ENCODE assay signal across 20 cellular contexts in the genomic region with DNA sequence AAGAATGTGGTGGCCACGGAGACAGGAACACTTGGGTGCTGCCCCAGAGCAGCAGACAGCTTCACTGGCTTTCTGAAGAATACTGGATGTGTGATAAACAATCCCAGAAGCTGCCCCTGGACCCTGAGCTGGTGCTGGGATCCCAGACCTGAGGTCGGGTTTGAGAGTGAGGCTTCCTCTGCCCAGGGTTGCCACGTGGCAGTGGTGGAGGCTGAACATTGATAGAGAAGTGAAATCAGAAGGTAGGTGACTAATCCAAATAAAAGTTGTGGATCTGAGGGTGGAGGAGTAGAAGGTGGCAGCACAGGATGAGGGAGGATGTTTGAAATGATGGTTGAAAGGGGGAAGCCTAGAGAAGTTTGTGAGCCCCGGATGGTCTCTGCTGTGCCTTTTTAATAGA.
DNase-seq lines count a peak whose midpoint lies in the region; ATAC-seq, FAIRE-seq and TF ChIP-seq lines count a peak whose summit lies in the region.
"Had no signal": no experiment of that assay in that cellular context is flagged by ENCODE, and none has a peak within 500 bp of the region (broad histone marks: within the 10 kb centered on the region; RNA-seq: fewer than 3 reads in every experiment).

No MANE protein-coding gene starts in this region.

- no peak overlapping the region for H3K18ac ChIP-seq in mesenchymal stem cell (ENCODE audit: low read depth in 1 of 2, low read length in 2 of 2)
- no peak overlapping the region for H3K18ac ChIP-seq in trophoblast cell (ENCODE audit: low read length)

- H4K20me1 ChIP-seq in GM12878 (ENCODE audit: control insufficient read depth, insufficient read depth), result no peaks in the 10 kb centered on the region

- H3K4me3 ChIP-seq in Panc1 (ENCODE audit: low read depth in 2 of 2, low read length in 2 of 2) (no peak overlapping the region), GM12878 (no peak overlapping the region), mesenchymal stem cell (ENCODE audit: insufficient read depth in 1 of 2, low read depth in 1 of 2, low read length in 2 of 2) (no peak overlapping the region), trophoblast cell (ENCODE audit: low read depth, low read length) (no peak overlapping the region)
- H3K4me3 ChIP-seq: MG63, SJCRH30 had no signal

- ATAC-seq in Panc1, result 0 out of 2 replicates have a peak, but pooled peaks have one; percentile 23
- ATAC-seq in GM12878, result no peak; the same call in 2 of the 3 replicates
- ATAC-seq in GM18498 (IDR thresholded peaks at IDR 0.05; ENCODE audit: unreplicated experiment), result no peak
- no peak for ATAC-seq in HG03097 (IDR thresholded peaks at IDR 0.05; ENCODE audit: low FRiP score, unreplicated experiment)

- no peak overlapping the region for H2BK5ac ChIP-seq in mesenchymal stem cell (ENCODE audit: low read depth, low read length, poor library complexity, severe bottlenecking)
- no peak overlapping the region for H2BK5ac ChIP-seq in trophoblast cell (ENCODE audit: low read depth, low read length, poor library complexity)

- H3K36me3 ChIP-seq in Panc1 (ENCODE audit: control insufficient read depth, insufficient read depth, low read length) (no peaks in the 10 kb centered on the region), GM12878 (ENCODE audit: control insufficient read depth in 2 of 2, insufficient read depth in 2 of 2, low read length in 1 of 2) (no peaks in the 10 kb centered on the region), mesenchymal stem cell (ENCODE audit: control insufficient read depth in 1 of 2, insufficient read depth in 2 of 2, low read depth in 1 of 2, low read length in 2 of 2) (no peaks in the 10 kb centered on the region), trophoblast cell (ENCODE audit: control insufficient read depth in 1 of 2, insufficient read depth in 2 of 2, low read length in 2 of 2) (no peaks in the 10 kb centered on the region)
- H3K36me3 ChIP-seq: MG63, SJCRH30 had no signal

- no peaks in the 10 kb centered on the region for H3K9me3 Mint-ChIP-seq in Calu3 (ENCODE audit: low read depth, unreplicated experiment)

- RAD21 ChIA-PET in GM12878 (lab: Charles Lee; ENCODE audit: unreplicated experiment), result no interaction called here

- H3K9me3 ChIP-seq in Panc1 (ENCODE audit: control insufficient read depth, insufficient read depth, low read depth, low read length) (no peaks in the 10 kb centered on the region), GM12878 (replicated peaks; ENCODE audit: control insufficient read depth, insufficient read depth, low read length) (no peaks in the 10 kb centered on the region), mesenchymal stem cell (ENCODE audit: control insufficient read depth, low read length) (no peaks in the 10 kb centered on the region), trophoblast cell (ENCODE audit: insufficient read depth, low read depth, low read length) (no peaks in the 10 kb centered on the region)
- H3K9me3 ChIP-seq: MG63, SJCRH30 had no signal

- peak overlapping the region; percentile 4 for H3K4me3 Mint-ChIP-seq in Calu3 (ENCODE audit: low read depth, unreplicated experiment)
- H3K4me3 Mint-ChIP-seq: IgD-negative memory B cell had no signal

- H3K36me3 Mint-ChIP-seq in Calu3 (ENCODE audit: insufficient read depth, unreplicated experiment), result no peaks in the 10 kb centered on the region
- H3K36me3 Mint-ChIP-seq: IgD-negative memory B cell had no signal

- H3K4me1 Mint-ChIP-seq in Calu3 (ENCODE audit: low read depth, unreplicated experiment), result peaks cover 51% of the 10 kb centered on the region

- H2AK5ac ChIP-seq in mesenchymal stem cell (ENCODE audit: low read length, severe bottlenecking) (peak overlapping the region; percentile 9), trophoblast cell (ENCODE audit: low read length) (no peak overlapping the region)

- H2AFZ ChIP-seq in GM12878 (ENCODE audit: control insufficient read depth, low read depth, low read length) (peak overlapping the region; percentile 4; the same call in 1 of the 2 replicates), mesenchymal stem cell (ENCODE audit: low read depth, low read length) (no peak overlapping the region), trophoblast cell (ENCODE audit: insufficient read depth, low read length, poor library complexity) (no peak overlapping the region)

- H3K27me3 Mint-ChIP-seq in Calu3 (ENCODE audit: unreplicated experiment), result no peaks in the 10 kb centered on the region
- H3K27me3 Mint-ChIP-seq: IgD-negative memory B cell had no signal

- BruUV-seq in Calu3 (replicated peaks; lab: Mats Ljungman, UMichigan) (no TSS peak), Panc1 (replicated peaks; lab: Mats Ljungman, UMichigan) (no TSS peak), GM12878 (replicated peaks; lab: Mats Ljungman, UMichigan) (no TSS peak)

- H3K23ac ChIP-seq in mesenchymal stem cell (ENCODE audit: low read length in 2 of 2) (no peak overlapping the region), trophoblast cell (ENCODE audit: low read length) (no peak overlapping the region)

- H4K8ac ChIP-seq in mesenchymal stem cell (ENCODE audit: low read length) (no peak overlapping the region), trophoblast cell (ENCODE audit: low read depth, low read length) (no peak overlapping the region)

- TF ChIP-seq EP300 in GM12878 (IDR thresholded peaks at IDR 0.05; ENCODE audit: borderline replicate concordance in 1 of 2, control insufficient read depth in 1 of 2, low read depth in 2 of 2, low read length in 2 of 2), result no peak

- H4K91ac ChIP-seq in mesenchymal stem cell (ENCODE audit: low read length) (no peak overlapping the region), trophoblast cell (ENCODE audit: low read depth, low read length) (no peak overlapping the region)

- TF ChIP-seq RAD21 in GM12878 (IDR thresholded peaks at IDR 0.05; ENCODE audit: insufficient read depth, low read depth, low read length), result no peak

- H3K9ac ChIP-seq in GM12878 (ENCODE audit: control insufficient read depth, insufficient read depth, low read length), result no peak overlapping the region
- no peak overlapping the region for H3K9ac ChIP-seq in mesenchymal stem cell (ENCODE audit: low read length)
- no peak overlapping the region for H3K9ac ChIP-seq in trophoblast cell (ENCODE audit: low read length)

- no peak overlapping the region for H3K4ac ChIP-seq in mesenchymal stem cell (ENCODE audit: low read depth in 1 of 2, low read length in 2 of 2)
- H3K4ac ChIP-seq in trophoblast cell (ENCODE audit: low read depth, low read length), result no peak overlapping the region

- peaks cover 44% of the 10 kb centered on the region for H3K4me1 ChIP-seq in Panc1 (ENCODE audit: control insufficient read depth, insufficient read depth, low read length)
- H3K4me1 ChIP-seq in GM12878 (ENCODE audit: control insufficient read depth, insufficient read depth, low read length), result no peaks in the 10 kb centered on the region
- peaks cover 9% of the 10 kb centered on the region for H3K4me1 ChIP-seq in mesenchymal stem cell (ENCODE audit: control insufficient read depth, insufficient read depth, low read depth, low read length)
- peaks cover 0 to 4% of the 10 kb centered on the region in 2 experiments for H3K4me1 ChIP-seq in trophoblast cell (ENCODE audit: control insufficient read depth in 1 of 2, insufficient read depth in 2 of 2, low read length in 2 of 2)
- H3K4me1 ChIP-seq: SJCRH30 had no signal

- H2BK120ac ChIP-seq in mesenchymal stem cell (ENCODE audit: low read depth, low read length) (no peak overlapping the region), trophoblast cell (ENCODE audit: insufficient read depth, low read length, poor library complexity) (no peak overlapping the region)

- TF ChIP-seq CTCF in Calu3 (IDR thresholded peaks at IDR 0.05; ENCODE audit: unreplicated experiment), result no peak
- no peak for TF ChIP-seq CTCF in Panc1 (IDR thresholded peaks at IDR 0.05)
- TF ChIP-seq CTCF in GM12878 (IDR thresholded peaks at IDR 0.05 in 2 of 3, conservative IDR thresholded peaks at IDR 0.05 in 1 of 3; ENCODE audit: control insufficient read depth in 2 of 3, extremely low read depth in 1 of 3, insufficient read depth in 1 of 3, low read depth in 3 of 3, low read length in 3 of 3), result no peak

- peak overlapping the region; percentile 25; the same call in 1 of the 2 replicates for H3K27ac ChIP-seq in Panc1 (ENCODE audit: low read length)
- H3K27ac ChIP-seq in GM12878 (ENCODE audit: control insufficient read depth, insufficient read depth), result no peak overlapping the region
- H3K27ac ChIP-seq in mesenchymal stem cell (ENCODE audit: low read length, poor library complexity, severe bottlenecking), result no peak overlapping the region
- no peak overlapping the region for H3K27ac ChIP-seq in trophoblast cell (ENCODE audit: low read depth, low read length)
- H3K27ac ChIP-seq: C4-2B, HL-60, SJCRH30 had no signal

- in situ Hi-C loops in Panc1 (cut with HindIII; ENCODE audit: low pct_unique_long_range_greater_than_20kb, low sequenced_read_pairs) (no loop called here), GM12878 (cut with MboI) (no loop called here)

- peak overlapping the region; percentile 29 for H3K27ac Mint-ChIP-seq in Calu3 (ENCODE audit: unreplicated experiment)

- 33% methylated on average over 4 of the region's 4 CpGs for WGBS in GM12878 (ENCODE audit: insufficient coverage, insufficient replicate concordance, low lambda C conversion rate, missing lambda C conversion rate)
- 88% methylated on average over 4 of the region's 4 CpGs for WGBS in mesenchymal stem cell
- WGBS in trophoblast cell (ENCODE audit: extremely low coverage, insufficient coverage, insufficient read length), result no CpG with 5 or more reads among the region's 4 CpGs

- CTCF ChIA-PET in Calu3 (lab: Charles Lee) (no interaction called here), Panc1 (lab: Charles Lee) (no interaction called here), GM12878 (lab: Yijun Ruan, JAX) (no interaction called here)

- no peak overlapping the region for H2BK15ac ChIP-seq in mesenchymal stem cell (ENCODE audit: low read depth, poor library complexity, severe bottlenecking)

- H3K4me2 ChIP-seq in GM12878 (ENCODE audit: control insufficient read depth, insufficient read depth) (no peak overlapping the region), mesenchymal stem cell (ENCODE audit: low read length, poor library complexity, severe bottlenecking) (no peak overlapping the region), trophoblast cell (ENCODE audit: low read length) (no peak overlapping the region)

- TF ChIP-seq POLR2A in GM12878 (IDR thresholded peaks at IDR 0.05; ENCODE audit: low read depth, low read length), result no peak

- POLR2A ChIA-PET in Panc1 (lab: Charles Lee), result no interaction called here
- POLR2A ChIA-PET in GM12878 (lab: Charles Lee), result no interaction called here

- H3K79me2 ChIP-seq in GM12878 (ENCODE audit: control insufficient read depth, insufficient read depth, low read length) (no peaks in the 10 kb centered on the region), trophoblast cell (ENCODE audit: control insufficient read depth, insufficient read depth, low read length, poor library complexity) (no peaks in the 10 kb centered on the region)

- intact Hi-C loops in Calu3 (cut with micrococcal nuclease; ENCODE audit: unreplicated experiment) (no loop called here), Panc1 (cut with micrococcal nuclease; ENCODE audit: unreplicated experiment) (no loop called here), GM12878 (cut with micrococcal nuclease; ENCODE audit: unreplicated experiment) (no loop called here)

- DNase-seq in Calu3 (no peak), Panc1 (ENCODE audit: low read depth, low spot score) (no peak), GM12878 (ENCODE audit: low read depth, low spot score) (no peak), mesenchymal stem cell (no peak), HUDEP-2 (lab: John Stamatoyannopoulos, UW; ENCODE audit: unreplicated experiment in 76 of 76) (no peak), trophoblast cell (no peak)
- DNase-seq: DMS79 treated with DMSO at 0.1 percent for 48 hours, H7, Karpas-422, MG63, NCI-H1105, NCI-H2081 treated with DMSO at 0.1 percent for 48 hours, NCI-H510A, NCI-H774, SJCRH30 had no signal

- H3K14ac ChIP-seq in mesenchymal stem cell (ENCODE audit: low read length in 2 of 2) (no peak overlapping the region), trophoblast cell (ENCODE audit: low read length) (no peak overlapping the region)

- FAIRE-seq in GM12878 (lab: Jason Lieb, UNC), result no peak

- SMC1A ChIA-PET in GM12878 (lab: Charles Lee; ENCODE audit: uncharacterized antibody, unreplicated experiment), result interaction anchor here (1.4 kb wide), 1 partner anchor 8 kb away, joined by 4 read pairs; no protein-coding TSS in a partner anchor

- H3K79me1 ChIP-seq in mesenchymal stem cell (replicated peaks; ENCODE audit: low read length, poor library complexity, severe bottlenecking), result peaks cover 29% of the 10 kb centered on the region
- H3K79me1 ChIP-seq in trophoblast cell (ENCODE audit: low read length), result no peaks in the 10 kb centered on the region

- H2BK12ac ChIP-seq in mesenchymal stem cell (ENCODE audit: low read length in 2 of 2) (no peak overlapping the region), trophoblast cell (ENCODE audit: low read length) (no peak overlapping the region)

- H3K27me3 ChIP-seq in Panc1 (ENCODE audit: control insufficient read depth, insufficient read depth, low read length) (no peaks in the 10 kb centered on the region), GM12878 (replicated peaks in 1 of 2; ENCODE audit: control insufficient read depth in 2 of 2, insufficient read depth in 2 of 2, low read length in 1 of 2) (no peaks in the 10 kb centered on the region), mesenchymal stem cell (ENCODE audit: control insufficient read depth in 1 of 2, insufficient read depth in 1 of 2, low read length in 2 of 2) (no peaks in the 10 kb centered on the region), trophoblast cell (ENCODE audit: insufficient read depth, low read length) (no peaks in the 10 kb centered on the region)
- H3K27me3 ChIP-seq: MG63, SJCRH30 had no signal

- H4K12ac ChIP-seq in trophoblast cell (ENCODE audit: low read depth, low read length), result no peak overlapping the region
